Comparison of ENCODE assay signal across 8 cellular contexts in genomic region chr2:178450574-178451429, GRCh38. TPM values are rescaled to one million over a fixed set of nuclear protein-coding genes. Genes with fewer than 3 reads are reported as not detected.
A peak's percentile ranks its signal among the peaks of the same experiment; 100 is the strongest.
DNase-seq lines count a peak whose midpoint lies in the region; ATAC-seq and TF ChIP-seq lines count a peak whose summit lies in the region.

PJVK (plus strand) TSS chr2:178451378; CDS start chr2:178453410, 2,032 bp downstream.
PRKRA (minus strand) TSS chr2:178451175; CDS start chr2:178451030, 145 bp downstream.

- POLR2A ChIA-PET in naive thymus-derived CD8-positive, alpha-beta T cell (lab: Charles Lee): interaction anchor here (0.6 to 2.6 kb wide), 18 partner anchors 9 to 1187 kb away, joined by 3 to 27 read pairs (median 4); partner anchors contain the start of gene PLEKHA3

- H3K4me3 Mint-ChIP-seq in activated T-helper 17 cell treated with anti-CD3 and anti-CD28 coated beads, Interleukin-2, amount 50 U/mL, for 72 hours: peak within 1 kb of the TSS; percentile 87
- H3K4me3 Mint-ChIP-seq in naive thymus-derived CD8-positive, alpha-beta T cell: peak within 1 kb of the TSS; percentile 86 to 94 (median 92)
- H3K4me3 Mint-ChIP-seq in stimulated activated naive B cell treated with anti-CD40 and anti-IgM and Interleukin-4, amounts not matched to agents 10 μg/mL and 1 μg/mL and 100 μg/mL, for 72 hours: peak within 1 kb of the TSS; percentile 98

- H3K9me3 ChIP-seq in fibroblast of lung (ENCODE audit: control insufficient read depth, insufficient read depth, low read depth, low read length): no peaks in the 10 kb centered on the region

- H3K27ac Mint-ChIP-seq in activated T-helper 17 cell treated with anti-CD3 and anti-CD28 coated beads, Interleukin-2, amount 50 U/mL, for 72 hours: peak within 1 kb of the TSS; percentile 95
- H3K27ac Mint-ChIP-seq in naive thymus-derived CD8-positive, alpha-beta T cell: peak within 1 kb of the TSS; percentile 84 to 98 (median 94)
- peak within 1 kb of the TSS; percentile 99 for H3K27ac Mint-ChIP-seq in stimulated activated naive B cell treated with anti-CD40 and anti-IgM and Interleukin-4, amounts not matched to agents 10 μg/mL and 1 μg/mL and 100 μg/mL, for 72 hours

- peak within 1 kb of the TSS; percentile 93 for H2AFZ ChIP-seq in fibroblast of lung (ENCODE audit: low read length)

- H3K27me3 ChIP-seq in fibroblast of lung (ENCODE audit: control insufficient read depth, insufficient read depth, low read length): no peaks in the 10 kb centered on the region

- peak within 1 kb of the TSS; percentile 97 for H3K27ac ChIP-seq in fibroblast of lung (ENCODE audit: insufficient read depth, low read length)

- peak within 1 kb of the TSS; percentile 64 to 85 (median 84) for H3K4me3 ChIP-seq in fibroblast of lung (replicated peaks in 1 of 4; ENCODE audit: control extremely low read depth in 1 of 4, insufficient read depth in 1 of 4, low read depth in 3 of 4, low read length in 4 of 4)

- no peaks in the 10 kb centered on the region for H3K4me1 ChIP-seq in fibroblast of lung (ENCODE audit: control insufficient read depth, extremely low read depth, insufficient read depth, low read length)

- peaks cover 46% of the 10 kb centered on the region for H3K36me3 Mint-ChIP-seq in activated T-helper 17 cell treated with anti-CD3 and anti-CD28 coated beads, Interleukin-2, amount 50 U/mL, for 72 hours (ENCODE audit: low read depth)
- peaks cover 0 to 26% (median 6%) of the 10 kb centered on the region in 3 donors for H3K36me3 Mint-ChIP-seq in naive thymus-derived CD8-positive, alpha-beta T cell
- peaks cover 10 to 12% of the 10 kb centered on the region in 2 donors for H3K36me3 Mint-ChIP-seq in stimulated activated naive B cell treated with anti-CD40 and anti-IgM and Interleukin-4, amounts not matched to agents 10 μg/mL and 1 μg/mL and 100 μg/mL, for 72 hours

- H3K9ac ChIP-seq in fibroblast of lung (ENCODE audit: insufficient read depth, low read length): peak within 1 kb of the TSS; percentile 96

- peak; percentile 98 for DNase-seq in EH (ENCODE audit: low read depth)
- peak; percentile 89 for DNase-seq in GOT3 (lab: John Stamatoyannopoulos, UW)
- DNase-seq in LHCN-M2 (ENCODE audit: low read depth): peak; percentile 96
- DNase-seq in RPMI7951 (ENCODE audit: low read depth): peak; percentile 95
- peak; percentile 96 to 98 for DNase-seq in fibroblast of lung (ENCODE audit: low read depth in 2 of 2)
- DNase-seq in naive thymus-derived CD8-positive, alpha-beta T cell: peak; percentile 92 to 97 (median 95)
- DNase-seq in stimulated activated naive B cell treated with anti-CD40 and anti-IgM and Interleukin-4, amounts not matched to agents 10 μg/mL and 1 μg/mL and 100 μg/mL, for 72 hours: peak; percentile 96

- peaks cover 3% of the 10 kb centered on the region for H3K36me3 ChIP-seq in fibroblast of lung (ENCODE audit: control insufficient read depth, insufficient read depth, low read length)

- TF ChIP-seq CTCF in fibroblast of lung (conservative IDR thresholded peaks at IDR 0.05 in 1 of 2, IDR thresholded peaks at IDR 0.05 in 1 of 2; ENCODE audit: low read depth in 1 of 2, low read length in 2 of 2): no peak

- H4K20me1 ChIP-seq in fibroblast of lung (ENCODE audit: control insufficient read depth, extremely low read depth, insufficient read depth, low read length): no peaks in the 10 kb centered on the region

- peaks cover 17% of the 10 kb centered on the region for H3K79me2 ChIP-seq in fibroblast of lung (ENCODE audit: control insufficient read depth, insufficient read depth, low read length)

- H3K27me3 Mint-ChIP-seq in activated T-helper 17 cell treated with anti-CD3 and anti-CD28 coated beads, Interleukin-2, amount 50 U/mL, for 72 hours: no peaks in the 10 kb centered on the region
- H3K27me3 Mint-ChIP-seq in naive thymus-derived CD8-positive, alpha-beta T cell: no peaks in the 10 kb centered on the region
- H3K27me3 Mint-ChIP-seq in stimulated activated naive B cell treated with anti-CD40 and anti-IgM and Interleukin-4, amounts not matched to agents 10 μg/mL and 1 μg/mL and 100 μg/mL, for 72 hours: peaks cover 0 to 7% of the 10 kb centered on the region in 2 donors

- H3K4me1 Mint-ChIP-seq in activated T-helper 17 cell treated with anti-CD3 and anti-CD28 coated beads, Interleukin-2, amount 50 U/mL, for 72 hours: peaks cover 8% of the 10 kb centered on the region
- peaks cover 13 to 36% (median 33%) of the 10 kb centered on the region in 4 donors for H3K4me1 Mint-ChIP-seq in naive thymus-derived CD8-positive, alpha-beta T cell
- H3K4me1 Mint-ChIP-seq in stimulated activated naive B cell treated with anti-CD40 and anti-IgM and Interleukin-4, amounts not matched to agents 10 μg/mL and 1 μg/mL and 100 μg/mL, for 72 hours: peaks cover 12 to 23% of the 10 kb centered on the region in 2 donors

- H3K4me2 ChIP-seq in fibroblast of lung (ENCODE audit: extremely low read depth, insufficient read depth, low read length): peak within 1 kb of the TSS; percentile 93

- no peaks in the 10 kb centered on the region for H3K9me3 Mint-ChIP-seq in activated T-helper 17 cell treated with anti-CD3 and anti-CD28 coated beads, Interleukin-2, amount 50 U/mL, for 72 hours
- H3K9me3 Mint-ChIP-seq in naive thymus-derived CD8-positive, alpha-beta T cell: no peaks in the 10 kb centered on the region
- peaks cover 0 to 2% of the 10 kb centered on the region in 2 donors for H3K9me3 Mint-ChIP-seq in stimulated activated naive B cell treated with anti-CD40 and anti-IgM and Interleukin-4, amounts not matched to agents 10 μg/mL and 1 μg/mL and 100 μg/mL, for 72 hours

- peak; percentile 89 for ATAC-seq in activated T-helper 17 cell treated with anti-CD3 and anti-CD28 coated beads, Interleukin-2, amount 50 U/mL, for 72 hours (replicated peaks)
- ATAC-seq in naive thymus-derived CD8-positive, alpha-beta T cell: peak; percentile 79 to 82
- ATAC-seq in stimulated activated naive B cell treated with anti-CD40 and anti-IgM and Interleukin-4, amounts not matched to agents 10 μg/mL and 1 μg/mL and 100 μg/mL, for 72 hours (replicated peaks): peak; percentile 85 to 90

RNA-seq across cellular contexts. Expression of gene PJVK, which starts in this region (rescaled TPM):
- 1.1 and 2.1 TPM in 2 replicates for total RNA-seq in LHCN-M2 (2014; rRNA removed)
- polyA plus RNA-seq in LHCN-M2 (2012): 1.2 TPM
- total RNA-seq in RPMI7951 (2014; rRNA removed; shearing (Covaris generic)): 0.59 TPM in 1 of 2 replicates, not detected in the other
- 1 to 10 TPM; 2.3 to 2.4 TPM for total RNA-seq in activated T-helper 17 cell treated with anti-CD3 and anti-CD28 coated beads, Interleukin-2, amount 50 U/mL, for 72 hours
- total RNA-seq in fibroblast of lung: 2.1 and 4.3 TPM in 2 replicates
- 0.89 and 1.4 TPM in 2 replicates for polyA plus RNA-seq in fibroblast of lung
- polyA plus RNA-seq in fibroblast of lung (2012): 0.92 and 1.0 TPM in 2 replicates
- polyA minus RNA-seq in fibroblast of lung (ENCODE audit: low replicate concordance): not detected in 2 replicates
- total RNA-seq in naive thymus-derived CD8-positive, alpha-beta T cell: 1 to 10 TPM; 4.2 to 4.5 TPM
- polyA plus RNA-seq in naive thymus-derived CD8-positive, alpha-beta T cell: 1 to 10 TPM in 1 of 3 donors, under 1 TPM in 2; 0.38 to 1.6 (median 0.44) TPM

RNA-seq across cellular contexts. Expression of gene PRKRA, which starts in this region (rescaled TPM):
- total RNA-seq in LHCN-M2 (2014; rRNA removed) (79.6 and 95.5 TPM in 2 replicates), fibroblast of lung (40.5 and 45.7 TPM in 2 replicates)
- 43.0 TPM for polyA plus RNA-seq in LHCN-M2 (2012)
- total RNA-seq in RPMI7951 (2014; rRNA removed; shearing (Covaris generic)): 82.5 and 96.2 TPM in 2 replicates
- total RNA-seq in activated T-helper 17 cell treated with anti-CD3 and anti-CD28 coated beads, Interleukin-2, amount 50 U/mL, for 72 hours: 10 to 100 TPM; 61.3 to 67.6 TPM
- 46.3 and 54.6 TPM in 2 replicates for polyA plus RNA-seq in fibroblast of lung
- 34.9 and 35.3 TPM in 2 replicates for polyA plus RNA-seq in fibroblast of lung (2012)
- 5.5 and 7.8 TPM in 2 replicates for polyA minus RNA-seq in fibroblast of lung (ENCODE audit: low replicate concordance)
- 10 to 100 TPM; 66.1 to 74.8 TPM for total RNA-seq in naive thymus-derived CD8-positive, alpha-beta T cell
- 10 to 100 TPM; 57.4 to 66.5 (median 61.6) TPM for polyA plus RNA-seq in naive thymus-derived CD8-positive, alpha-beta T cell

Comparison
In these comparisons a context has a peak if more than half of its experiments do, and no peak if none do; other contexts are left out.
1. Peak in every context shown above with its lines: DNase-seq, ATAC-seq, H3K4me3 ChIP-seq and H3K27ac ChIP-seq.